In genomic region chr5:44794371-44794770, GRCh38 we compare ENCODE assay signal across 3 cellular contexts.
"Had no signal": no experiment of that assay in that cellular context is flagged by ENCODE, and none has a peak within 500 bp of the region (broad histone marks: within the 10 kb centered on the region; RNA-seq: fewer than 3 reads in every experiment).

No MANE protein-coding gene starts in this region.

- H3K4me3 ChIP-seq: GM12878 had no signal

- DNase-seq: GDM1, GF-D8 had no signal
